12 cellular contexts compared by ENCODE assay signal in the genomic region with DNA sequence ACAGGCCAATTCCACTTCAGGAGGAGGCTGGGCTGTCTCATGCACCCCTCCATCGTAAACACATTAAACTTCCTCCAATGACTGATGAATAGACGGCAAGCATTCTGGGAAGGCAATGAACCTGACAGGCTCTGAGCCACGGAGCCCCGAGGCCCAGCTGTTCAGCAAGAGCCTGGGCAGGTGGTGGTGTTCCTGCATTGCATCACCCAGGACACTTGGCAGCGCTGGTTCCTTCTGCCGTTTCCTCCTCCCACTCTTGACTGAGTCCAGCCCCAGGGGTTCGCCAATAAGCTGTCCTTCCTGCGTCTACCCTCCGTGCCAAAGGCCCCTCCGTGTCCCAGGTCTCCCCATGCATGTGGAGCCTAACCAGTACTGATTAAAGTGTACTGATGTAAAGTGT.
DNase-seq lines count a peak whose midpoint lies in the region; ATAC-seq and TF ChIP-seq lines count a peak whose summit lies in the region.
"Had no signal": no experiment of that assay in that cellular context is flagged by ENCODE, and none has a peak within 500 bp of the region (broad histone marks: within the 10 kb centered on the region; RNA-seq: fewer than 3 reads in every experiment).

No MANE protein-coding gene starts in this region.

- ATAC-seq in esophagus mucosa (peak; percentile 67), sciatic nerve (no peak)

- 53% methylated on average over 10 of the region's 10 CpGs for WGBS in prostate gland

- DNase-seq in NCI-H2196 (lab: John Stamatoyannopoulos, UW; ENCODE audit: unreplicated experiment): peak; percentile 32
- no peak for DNase-seq in NCI-H2196 treated with DMSO at 0.1 percent for 48 hours (lab: John Stamatoyannopoulos, UW; ENCODE audit: unreplicated experiment)
- DNase-seq in NCI-H446 treated with DMSO at 0.1 percent for 48 hours (lab: John Stamatoyannopoulos, UW): peak; percentile 67
- DNase-seq in prostate gland (ENCODE audit: low spot score): peak; percentile 21
- no peak for DNase-seq in HK-2 (ENCODE audit: unreplicated experiment)
- no peak for DNase-seq in sciatic nerve (ENCODE audit: low spot score)
- DNase-seq in globus pallidus (ENCODE audit: low spot score): no peak
- DNase-seq: activated T-cell treated with anti-CD3 and anti-CD28 coated beads, Interleukin-2, amount 50 U/mL, for 48 hours; stimulated activated CD4-positive, alpha-beta T cell treated with anti-CD3 and anti-CD28 coated beads, Interleukin-4, amount 100 ng/mL, for 1 hour; T1000 had no signal

- H3K27me3 ChIP-seq in prostate gland (replicated peaks; ENCODE audit: insufficient read depth): no peaks in the 10 kb centered on the region
- H3K27me3 ChIP-seq: dorsolateral prefrontal cortex had no signal

- H3K9me3 ChIP-seq in prostate gland: no peaks in the 10 kb centered on the region

- no peaks in the 10 kb centered on the region for H3K4me1 ChIP-seq in prostate gland (replicated peaks)

- peak in 1 of 4 experiments; percentile 7 for TF ChIP-seq CTCF in prostate gland (IDR thresholded peaks at IDR 0.05)

- no peak overlapping the region for H3K27ac ChIP-seq in prostate gland

- intact Hi-C loops in prostate gland (cut with DNase I): no loop called here
- intact Hi-C loops in sciatic nerve (cut with DNase I): no loop called here

- H3K4me3 ChIP-seq in prostate gland: no peak overlapping the region
- H3K4me3 ChIP-seq: dorsolateral prefrontal cortex had no signal

- peaks cover 2 to 7% of the 10 kb centered on the region in 2 donors for H3K36me3 ChIP-seq in prostate gland

- no peak for TF ChIP-seq POLR2A in prostate gland (IDR thresholded peaks at IDR 0.05)

Comparison
In these comparisons a context has a peak if more than half of its experiments do, and no peak if none do; other contexts are left out.
1. DNase-seq: peak in NCI-H2196 (single experiment), NCI-H446 treated with DMSO at 0.1 percent for 48 hours (single experiment) and prostate gland (single experiment); none in NCI-H2196 treated with DMSO at 0.1 percent for 48 hours (single experiment), HK-2 (single experiment), sciatic nerve (single experiment) and globus pallidus (single experiment).